In genomic region chr2:235135990-235136561, GRCh38 we compare ENCODE assay signal across 8 cellular contexts.
DNase-seq lines count a peak whose midpoint lies in the region; ATAC-seq and TF ChIP-seq lines count a peak whose summit lies in the region.

No MANE protein-coding gene starts in this region.

- no peak overlapping the region for H3K27ac ChIP-seq in esophagus muscularis mucosa (replicated peaks in 1 of 4)

- no peak overlapping the region for H3K27ac Mint-ChIP-seq in naive thymus-derived CD8-positive, alpha-beta T cell

- H3K27me3 ChIP-seq in esophagus muscularis mucosa = peaks cover 0 to 9% (median 0%) of the 10 kb centered on the region in 4 donors

- no peaks in the 10 kb centered on the region for H3K36me3 Mint-ChIP-seq in naive thymus-derived CD8-positive, alpha-beta T cell

- TF ChIP-seq CTCF in GM13976 (IDR thresholded peaks at IDR 0.05; ENCODE audit: borderline replicate concordance, control extremely low read depth, extremely low read depth, insufficient read depth, missing control alignments) = peak; percentile 54
- peak; percentile 68 to 79 (median 72) for TF ChIP-seq CTCF in esophagus muscularis mucosa (IDR thresholded peaks at IDR 0.05)

- DNase-seq in ACHN = peak; percentile 82
- DNase-seq in GM13976 (ENCODE audit: low spot score) = peak; percentile 57
- peak; percentile 27 for DNase-seq in NCI-H446 treated with DMSO at 0.1 percent for 48 hours (lab: John Stamatoyannopoulos, UW)
- DNase-seq in activated CD8-positive, alpha-beta memory T cell treated with anti-CD3 and anti-CD28 coated beads for 48 hours (ENCODE audit: low read depth in 2 of 3, low spot score in 2 of 3) = peak; percentile 3 to 14 (median 12)
- DNase-seq in esophagus muscularis mucosa (ENCODE audit: extremely low spot score) = no peak
- peak in 6 of 10 donors; percentile 11 to 26 (median 19) for DNase-seq in naive thymus-derived CD8-positive, alpha-beta T cell
- peak; percentile 58 for DNase-seq in stromal cell of bone marrow (ENCODE audit: low read depth)
- DNase-seq in NCI-H2227 treated with DMSO at 0.1 percent for 48 hours (lab: John Stamatoyannopoulos, UW) = no peak

- peaks cover 10 to 54% (median 43%) of the 10 kb centered on the region in 5 donors for H3K27me3 Mint-ChIP-seq in naive thymus-derived CD8-positive, alpha-beta T cell

- TF ChIP-seq POLR2A in esophagus muscularis mucosa (IDR thresholded peaks at IDR 0.05; ENCODE audit: low read depth) = no peak

- POLR2A ChIA-PET in naive thymus-derived CD8-positive, alpha-beta T cell (lab: Charles Lee) = no interaction called here

- H3K9me3 ChIP-seq in esophagus muscularis mucosa = no peaks in the 10 kb centered on the region

- TF ChIP-seq EP300 in esophagus muscularis mucosa (IDR thresholded peaks at IDR 0.05) = no peak

- H3K4me3 ChIP-seq in esophagus muscularis mucosa = no peak overlapping the region

- intact Hi-C loops in esophagus muscularis mucosa (cut with DNase I) = loop anchor here (1.0 to 2.0 kb wide), 2 partner anchors 458 to 611 kb away; no protein-coding TSS in a partner anchor

- 40% methylated on average over 19 of the region's 19 CpGs for WGBS in esophagus muscularis mucosa

- peaks cover 0 to 5% (median 0%) of the 10 kb centered on the region in 4 donors for H3K4me1 ChIP-seq in esophagus muscularis mucosa

- in situ Hi-C loops in ACHN (cut with HindIII; ENCODE audit: low pct_ligation_motif_present, low pct_unique_long_range_greater_than_20kb, low sequenced_read_pairs) = no loop called here
- in situ Hi-C loops in GM13976 (cut with MboI; ENCODE audit: low sequenced_read_pairs, unreplicated experiment) = loop anchor here (10.0 to 25.0 kb wide), 2 partner anchors 449 to 601 kb away; no protein-coding TSS in a partner anchor

- H3K9me3 Mint-ChIP-seq in naive thymus-derived CD8-positive, alpha-beta T cell = no peaks in the 10 kb centered on the region

- no peaks in the 10 kb centered on the region for H3K36me3 ChIP-seq in esophagus muscularis mucosa

- H3K4me1 Mint-ChIP-seq in naive thymus-derived CD8-positive, alpha-beta T cell = no peaks in the 10 kb centered on the region

- no peak overlapping the region for H3K4me3 Mint-ChIP-seq in naive thymus-derived CD8-positive, alpha-beta T cell

- no peak for ATAC-seq in naive thymus-derived CD8-positive, alpha-beta T cell

Comparison
In these comparisons a context has a peak if more than half of its experiments do, and no peak if none do; other contexts are left out.
1. DNase-seq: peak in ACHN (single experiment), GM13976 (single experiment), NCI-H446 treated with DMSO at 0.1 percent for 48 hours (single experiment), activated CD8-positive, alpha-beta memory T cell treated with anti-CD3 and anti-CD28 coated beads for 48 hours (3 of 3), naive thymus-derived CD8-positive, alpha-beta T cell (6 of 10) and stromal cell of bone marrow (single experiment); none in esophagus muscularis mucosa (single experiment) and NCI-H2227 treated with DMSO at 0.1 percent for 48 hours (single experiment).